1 cellular context compared by ENCODE assay signal in the genomic region with DNA sequence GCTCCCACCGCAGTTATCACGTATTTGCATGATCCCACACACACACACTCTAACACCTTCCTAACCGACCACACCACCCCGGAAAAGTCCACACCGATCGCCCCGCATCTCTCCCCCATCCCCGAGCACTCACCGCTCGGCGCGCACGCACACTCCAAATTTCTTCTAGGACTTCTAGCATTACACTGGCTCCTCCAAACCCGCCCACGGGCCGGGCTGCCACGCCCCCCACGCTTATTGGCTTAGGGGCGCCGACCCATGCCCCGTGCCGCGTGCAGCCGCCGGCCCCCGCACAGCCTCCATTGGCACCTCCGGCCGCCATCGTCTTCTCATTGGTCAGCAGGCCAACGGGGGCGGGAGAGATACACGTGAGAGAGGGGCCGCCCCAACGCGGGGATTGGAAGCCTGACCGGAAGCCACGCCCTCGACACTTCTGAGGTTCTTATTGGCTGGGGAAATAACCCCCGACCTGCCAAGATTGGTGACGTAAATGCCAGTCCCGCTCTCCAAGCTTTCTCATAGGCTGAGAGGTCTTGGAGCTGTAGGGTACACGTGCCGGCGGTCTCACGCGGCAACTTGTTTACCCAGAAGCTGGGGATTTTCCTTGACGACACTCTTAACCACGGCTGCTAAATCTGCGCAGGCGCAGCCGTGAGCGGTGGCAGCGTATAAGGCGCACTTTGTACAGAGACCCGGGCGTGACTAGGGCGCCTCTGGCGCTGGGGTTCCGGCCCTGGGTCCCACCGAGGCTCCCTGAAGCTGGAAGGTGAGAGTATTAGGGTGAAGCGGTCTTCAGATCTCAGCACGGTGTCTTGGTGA.
A peak's percentile ranks its signal among the peaks of the same experiment; 100 is the strongest.
TF ChIP-seq lines count a peak whose summit lies in the region.

No MANE protein-coding gene starts in this region.

TF ChIP-seq in K562, 482 proteins besides CTCF, POLR2A, EP300 and RAD21 (continued from another document and continues in another):
- no peak for TF ChIP-seq ZNF217 (CRISPR knock-in tag; IDR thresholded peaks at IDR 0.05)
- peak; percentile 49; the same call in 1 of the 2 replicates for TF ChIP-seq NFIC (IDR thresholded peaks at IDR 0.05)
- TF ChIP-seq TSC22D4 (tag; IDR thresholded peaks at IDR 0.05) = no peak
- TF ChIP-seq ZNF24 (IDR thresholded peaks at IDR 0.05) = 0 out of 2 replicates have a peak, but pooled peaks have one; percentile 52
- TF ChIP-seq RAD51 (IDR thresholded peaks at IDR 0.05; ENCODE audit: borderline replicate concordance, low read depth) = no peak
- TF ChIP-seq, protein P1, sequence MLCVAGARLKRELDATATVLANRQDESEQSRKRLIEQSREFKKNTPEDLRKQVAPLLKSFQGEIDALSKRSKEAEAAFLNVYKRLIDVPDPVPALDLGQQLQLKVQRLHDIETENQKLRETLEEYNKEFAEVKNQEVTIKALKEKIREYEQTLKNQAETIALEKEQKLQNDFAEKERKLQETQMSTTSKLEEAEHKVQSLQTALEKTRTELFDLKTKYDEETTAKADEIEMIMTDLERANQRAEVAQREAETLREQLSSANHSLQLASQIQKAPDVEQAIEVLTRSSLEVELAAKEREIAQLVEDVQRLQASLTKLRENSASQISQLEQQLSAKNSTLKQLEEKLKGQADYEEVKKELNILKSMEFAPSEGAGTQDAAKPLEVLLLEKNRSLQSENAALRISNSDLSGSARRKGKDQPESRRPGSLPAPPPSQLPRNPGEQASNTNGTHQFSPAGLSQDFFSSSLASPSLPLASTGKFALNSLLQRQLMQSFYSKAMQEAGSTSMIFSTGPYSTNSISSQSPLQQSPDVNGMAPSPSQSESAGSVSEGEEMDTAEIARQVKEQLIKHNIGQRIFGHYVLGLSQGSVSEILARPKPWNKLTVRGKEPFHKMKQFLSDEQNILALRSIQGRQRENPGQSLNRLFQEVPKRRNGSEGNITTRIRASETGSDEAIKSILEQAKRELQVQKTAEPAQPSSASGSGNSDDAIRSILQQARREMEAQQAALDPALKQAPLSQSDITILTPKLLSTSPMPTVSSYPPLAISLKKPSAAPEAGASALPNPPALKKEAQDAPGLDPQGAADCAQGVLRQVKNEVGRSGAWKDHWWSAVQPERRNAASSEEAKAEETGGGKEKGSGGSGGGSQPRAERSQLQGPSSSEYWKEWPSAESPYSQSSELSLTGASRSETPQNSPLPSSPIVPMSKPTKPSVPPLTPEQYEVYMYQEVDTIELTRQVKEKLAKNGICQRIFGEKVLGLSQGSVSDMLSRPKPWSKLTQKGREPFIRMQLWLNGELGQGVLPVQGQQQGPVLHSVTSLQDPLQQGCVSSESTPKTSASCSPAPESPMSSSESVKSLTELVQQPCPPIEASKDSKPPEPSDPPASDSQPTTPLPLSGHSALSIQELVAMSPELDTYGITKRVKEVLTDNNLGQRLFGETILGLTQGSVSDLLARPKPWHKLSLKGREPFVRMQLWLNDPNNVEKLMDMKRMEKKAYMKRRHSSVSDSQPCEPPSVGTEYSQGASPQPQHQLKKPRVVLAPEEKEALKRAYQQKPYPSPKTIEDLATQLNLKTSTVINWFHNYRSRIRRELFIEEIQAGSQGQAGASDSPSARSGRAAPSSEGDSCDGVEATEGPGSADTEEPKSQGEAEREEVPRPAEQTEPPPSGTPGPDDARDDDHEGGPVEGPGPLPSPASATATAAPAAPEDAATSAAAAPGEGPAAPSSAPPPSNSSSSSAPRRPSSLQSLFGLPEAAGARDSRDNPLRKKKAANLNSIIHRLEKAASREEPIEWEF (CRISPR knock-in tag; IDR thresholded peaks at IDR 0.05) = no peak
- TF ChIP-seq RBM25 (IDR thresholded peaks at IDR 0.05; ENCODE audit: low read depth, low read length, severe bottlenecking) = peak; percentile 97
- TF ChIP-seq RBFOX2 (IDR thresholded peaks at IDR 0.05; ENCODE audit: low read depth, low read length) = peak; percentile 82
- TF ChIP-seq ZNF75A (CRISPR knock-in tag; IDR thresholded peaks at IDR 0.05) = no peak
- TF ChIP-seq NR4A1 (CRISPR knock-in tag; IDR thresholded peaks at IDR 0.05) = no peak
- no peak for TF ChIP-seq NR4A1 (tag; IDR thresholded peaks at IDR 0.05)
- no peak for TF ChIP-seq SMAD2 (IDR thresholded peaks at IDR 0.05; ENCODE audit: low read depth, low read length)
- peak; percentile 61; the same call in 1 of the 2 replicates for TF ChIP-seq MTA3 (IDR thresholded peaks at IDR 0.05; ENCODE audit: borderline replicate concordance)
- no peak for TF ChIP-seq ZNF324 (CRISPR knock-in tag; IDR thresholded peaks at IDR 0.05)
- no peak for TF ChIP-seq ZFP1 (CRISPR knock-in tag; IDR thresholded peaks at IDR 0.05)
- no peak for TF ChIP-seq ZKSCAN3 (CRISPR knock-in tag; IDR thresholded peaks at IDR 0.05)
- TF ChIP-seq TEAD4 (IDR thresholded peaks at IDR 0.05; ENCODE audit: low read length) = no peak
- no peak for TF ChIP-seq TEAD4 (CRISPR knock-in tag; IDR thresholded peaks at IDR 0.05; ENCODE audit: borderline replicate concordance)
- TF ChIP-seq, protein P2, sequence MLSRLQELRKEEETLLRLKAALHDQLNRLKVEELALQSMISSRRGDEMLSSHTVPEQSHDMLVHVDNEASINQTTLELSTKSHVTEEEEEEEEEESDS (CRISPR knock-in tag; IDR thresholded peaks at IDR 0.05) = no peak
- peak; percentile 67 for TF ChIP-seq MEIS2 (IDR thresholded peaks at IDR 0.05; ENCODE audit: partially characterized antibody)
- no peak for TF ChIP-seq XRCC4 (IDR thresholded peaks at IDR 0.05; ENCODE audit: extremely low read depth, insufficient read depth, insufficient read length)
- TF ChIP-seq MCM5 (IDR thresholded peaks at IDR 0.05; ENCODE audit: low read depth) = no peak
- TF ChIP-seq, protein P3, sequence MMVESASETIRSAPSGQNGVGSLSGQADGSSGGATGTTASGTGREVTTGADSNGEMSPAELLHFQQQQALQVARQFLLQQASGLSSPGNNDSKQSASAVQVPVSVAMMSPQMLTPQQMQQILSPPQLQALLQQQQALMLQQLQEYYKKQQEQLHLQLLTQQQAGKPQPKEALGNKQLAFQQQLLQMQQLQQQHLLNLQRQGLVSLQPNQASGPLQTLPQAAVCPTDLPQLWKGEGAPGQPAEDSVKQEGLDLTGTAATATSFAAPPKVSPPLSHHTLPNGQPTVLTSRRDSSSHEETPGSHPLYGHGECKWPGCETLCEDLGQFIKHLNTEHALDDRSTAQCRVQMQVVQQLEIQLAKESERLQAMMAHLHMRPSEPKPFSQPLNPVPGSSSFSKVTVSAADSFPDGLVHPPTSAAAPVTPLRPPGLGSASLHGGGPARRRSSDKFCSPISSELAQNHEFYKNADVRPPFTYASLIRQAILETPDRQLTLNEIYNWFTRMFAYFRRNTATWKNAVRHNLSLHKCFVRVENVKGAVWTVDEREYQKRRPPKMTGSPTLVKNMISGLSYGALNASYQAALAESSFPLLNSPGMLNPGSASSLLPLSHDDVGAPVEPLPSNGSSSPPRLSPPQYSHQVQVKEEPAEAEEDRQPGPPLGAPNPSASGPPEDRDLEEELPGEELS (CRISPR knock-in tag; IDR thresholded peaks at IDR 0.05; ENCODE audit: borderline replicate concordance) = peak; percentile 69; the same call in 1 of the 2 replicates
- TF ChIP-seq PTBP1 (IDR thresholded peaks at IDR 0.05; ENCODE audit: low read depth, low read length) = no peak
- TF ChIP-seq DACH1 (IDR thresholded peaks at IDR 0.05; ENCODE audit: partially characterized antibody) = no peak
- TF ChIP-seq HDAC2 (IDR thresholded peaks at IDR 0.05) = peak; percentile 34; the same call in 1 of the 2 replicates
- no peak for TF ChIP-seq ZNF146 (CRISPR knock-in tag; IDR thresholded peaks at IDR 0.05; ENCODE audit: unreplicated experiment)
- TF ChIP-seq, protein P4, sequence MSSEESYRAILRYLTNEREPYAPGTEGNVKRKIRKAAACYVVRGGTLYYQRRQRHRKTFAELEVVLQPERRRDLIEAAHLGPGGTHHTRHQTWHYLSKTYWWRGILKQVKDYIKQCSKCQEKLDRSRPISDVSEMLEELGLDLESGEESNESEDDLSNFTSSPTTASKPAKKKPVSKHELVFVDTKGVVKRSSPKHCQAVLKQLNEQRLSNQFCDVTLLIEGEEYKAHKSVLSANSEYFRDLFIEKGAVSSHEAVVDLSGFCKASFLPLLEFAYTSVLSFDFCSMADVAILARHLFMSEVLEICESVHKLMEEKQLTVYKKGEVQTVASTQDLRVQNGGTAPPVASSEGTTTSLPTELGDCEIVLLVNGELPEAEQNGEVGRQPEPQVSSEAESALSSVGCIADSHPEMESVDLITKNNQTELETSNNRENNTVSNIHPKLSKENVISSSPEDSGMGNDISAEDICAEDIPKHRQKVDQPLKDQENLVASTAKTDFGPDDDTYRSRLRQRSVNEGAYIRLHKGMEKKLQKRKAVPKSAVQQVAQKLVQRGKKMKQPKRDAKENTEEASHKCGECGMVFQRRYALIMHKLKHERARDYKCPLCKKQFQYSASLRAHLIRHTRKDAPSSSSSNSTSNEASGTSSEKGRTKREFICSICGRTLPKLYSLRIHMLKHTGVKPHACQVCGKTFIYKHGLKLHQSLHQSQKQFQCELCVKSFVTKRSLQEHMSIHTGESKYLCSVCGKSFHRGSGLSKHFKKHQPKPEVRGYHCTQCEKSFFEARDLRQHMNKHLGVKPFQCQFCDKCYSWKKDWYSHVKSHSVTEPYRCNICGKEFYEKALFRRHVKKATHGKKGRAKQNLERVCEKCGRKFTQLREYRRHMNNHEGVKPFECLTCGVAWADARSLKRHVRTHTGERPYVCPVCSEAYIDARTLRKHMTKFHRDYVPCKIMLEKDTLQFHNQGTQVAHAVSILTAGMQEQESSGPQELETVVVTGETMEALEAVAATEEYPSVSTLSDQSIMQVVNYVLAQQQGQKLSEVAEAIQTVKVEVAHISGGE (CRISPR knock-in tag; IDR thresholded peaks at IDR 0.05) = peak in 2 of 3 experiments; percentile 74 to 98; a peak in 4 of 6 replicates
- TF ChIP-seq, protein P5, sequence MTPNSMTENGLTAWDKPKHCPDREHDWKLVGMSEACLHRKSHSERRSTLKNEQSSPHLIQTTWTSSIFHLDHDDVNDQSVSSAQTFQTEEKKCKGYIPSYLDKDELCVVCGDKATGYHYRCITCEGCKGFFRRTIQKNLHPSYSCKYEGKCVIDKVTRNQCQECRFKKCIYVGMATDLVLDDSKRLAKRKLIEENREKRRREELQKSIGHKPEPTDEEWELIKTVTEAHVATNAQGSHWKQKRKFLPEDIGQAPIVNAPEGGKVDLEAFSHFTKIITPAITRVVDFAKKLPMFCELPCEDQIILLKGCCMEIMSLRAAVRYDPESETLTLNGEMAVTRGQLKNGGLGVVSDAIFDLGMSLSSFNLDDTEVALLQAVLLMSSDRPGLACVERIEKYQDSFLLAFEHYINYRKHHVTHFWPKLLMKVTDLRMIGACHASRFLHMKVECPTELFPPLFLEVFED (CRISPR knock-in tag; conservative IDR thresholded peaks at IDR 0.05) = 0 out of 2 replicates have a peak, but pooled peaks have one; percentile 52
- no peak for TF ChIP-seq HDGF (IDR thresholded peaks at IDR 0.05)
- no peak for TF ChIP-seq EWSR1 (IDR thresholded peaks at IDR 0.05; ENCODE audit: borderline replicate concordance, low read depth, partially characterized antibody)
- no peak for TF ChIP-seq RBM22 (IDR thresholded peaks at IDR 0.05; ENCODE audit: low read depth, low read length, poor library complexity, severe bottlenecking)
- no peak for TF ChIP-seq SRSF3 (IDR thresholded peaks at IDR 0.05; ENCODE audit: insufficient read depth, low read length)
- no peak; the same call in 1 of the 2 replicates for TF ChIP-seq ZC3H11A (IDR thresholded peaks at IDR 0.05; ENCODE audit: low read depth, low read length)
- TF ChIP-seq TFAM (CRISPR knock-in tag; conservative IDR thresholded peaks at IDR 0.05) = no peak
- no peak for TF ChIP-seq SIX5 (IDR thresholded peaks at IDR 0.05; ENCODE audit: borderline replicate concordance in 1 of 2, insufficient read depth in 1 of 2, low read depth in 1 of 2, low read length in 2 of 2)
- peak; percentile 33; the same call in 1 of the 2 replicates for TF ChIP-seq PHF8 (IDR thresholded peaks at IDR 0.05; ENCODE audit: borderline replicate concordance, low read length)
- 0 out of 2 replicates have a peak, but pooled peaks have one; percentile 27 for TF ChIP-seq HCFC1 (IDR thresholded peaks at IDR 0.05; ENCODE audit: low read depth, low read length)
- TF ChIP-seq FOXJ3 (CRISPR knock-in tag; IDR thresholded peaks at IDR 0.05) = no peak; the same call in 1 of the 2 replicates
- TF ChIP-seq HMG20A (CRISPR knock-in tag; conservative IDR thresholded peaks at IDR 0.05) = no peak
- TF ChIP-seq PML (IDR thresholded peaks at IDR 0.05; ENCODE audit: low read length) = peak; percentile 53; the same call in 1 of the 2 replicates
- TF ChIP-seq HSF4 (CRISPR knock-in tag; IDR thresholded peaks at IDR 0.05; ENCODE audit: borderline replicate concordance) = no peak
- TF ChIP-seq TRIM28 (IDR thresholded peaks at IDR 0.05) = no peak
- peak; percentile 18; the same call in 1 of the 2 replicates for TF ChIP-seq MYNN (IDR thresholded peaks at IDR 0.05)
- TF ChIP-seq MYNN (CRISPR knock-in tag; IDR thresholded peaks at IDR 0.05) = no peak
- TF ChIP-seq NR2C2 (CRISPR knock-in tag; IDR thresholded peaks at IDR 0.05) = peak; percentile 70
- peak; percentile 97 for TF ChIP-seq NR2C2 (tag; IDR thresholded peaks at IDR 0.05)
- TF ChIP-seq BHLHE40 (IDR thresholded peaks at IDR 0.05; ENCODE audit: low read length) = peak; percentile 98
- TF ChIP-seq, protein P6, sequence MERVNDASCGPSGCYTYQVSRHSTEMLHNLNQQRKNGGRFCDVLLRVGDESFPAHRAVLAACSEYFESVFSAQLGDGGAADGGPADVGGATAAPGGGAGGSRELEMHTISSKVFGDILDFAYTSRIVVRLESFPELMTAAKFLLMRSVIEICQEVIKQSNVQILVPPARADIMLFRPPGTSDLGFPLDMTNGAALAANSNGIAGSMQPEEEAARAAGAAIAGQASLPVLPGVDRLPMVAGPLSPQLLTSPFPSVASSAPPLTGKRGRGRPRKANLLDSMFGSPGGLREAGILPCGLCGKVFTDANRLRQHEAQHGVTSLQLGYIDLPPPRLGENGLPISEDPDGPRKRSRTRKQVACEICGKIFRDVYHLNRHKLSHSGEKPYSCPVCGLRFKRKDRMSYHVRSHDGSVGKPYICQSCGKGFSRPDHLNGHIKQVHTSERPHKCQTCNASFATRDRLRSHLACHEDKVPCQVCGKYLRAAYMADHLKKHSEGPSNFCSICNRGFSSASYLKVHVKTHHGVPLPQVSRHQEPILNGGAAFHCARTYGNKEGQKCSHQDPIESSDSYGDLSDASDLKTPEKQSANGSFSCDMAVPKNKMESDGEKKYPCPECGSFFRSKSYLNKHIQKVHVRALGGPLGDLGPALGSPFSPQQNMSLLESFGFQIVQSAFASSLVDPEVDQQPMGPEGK (CRISPR knock-in tag; IDR thresholded peaks at IDR 0.05; ENCODE audit: borderline replicate concordance) = no peak
- peak; percentile 96 for TF ChIP-seq NFYB (IDR thresholded peaks at IDR 0.05; ENCODE audit: extremely low read depth, insufficient read length)
- TF ChIP-seq, protein P7, sequence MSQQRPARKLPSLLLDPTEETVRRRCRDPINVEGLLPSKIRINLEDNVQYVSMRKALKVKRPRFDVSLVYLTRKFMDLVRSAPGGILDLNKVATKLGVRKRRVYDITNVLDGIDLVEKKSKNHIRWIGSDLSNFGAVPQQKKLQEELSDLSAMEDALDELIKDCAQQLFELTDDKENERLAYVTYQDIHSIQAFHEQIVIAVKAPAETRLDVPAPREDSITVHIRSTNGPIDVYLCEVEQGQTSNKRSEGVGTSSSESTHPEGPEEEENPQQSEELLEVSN (IDR thresholded peaks at IDR 0.05; ENCODE audit: borderline replicate concordance in 1 of 2, extremely low read depth in 1 of 2, insufficient read depth in 1 of 2, insufficient read length in 1 of 2, low read depth in 1 of 2, low read length in 1 of 2, poor library complexity in 1 of 2, severe bottlenecking in 1 of 2) = peak; percentile 86 to 93
- peak; percentile 95 for TF ChIP-seq TAF9B (IDR thresholded peaks at IDR 0.05; ENCODE audit: partially characterized antibody)
